ENCODE assay signal across 1 cellular context in the genomic region with DNA sequence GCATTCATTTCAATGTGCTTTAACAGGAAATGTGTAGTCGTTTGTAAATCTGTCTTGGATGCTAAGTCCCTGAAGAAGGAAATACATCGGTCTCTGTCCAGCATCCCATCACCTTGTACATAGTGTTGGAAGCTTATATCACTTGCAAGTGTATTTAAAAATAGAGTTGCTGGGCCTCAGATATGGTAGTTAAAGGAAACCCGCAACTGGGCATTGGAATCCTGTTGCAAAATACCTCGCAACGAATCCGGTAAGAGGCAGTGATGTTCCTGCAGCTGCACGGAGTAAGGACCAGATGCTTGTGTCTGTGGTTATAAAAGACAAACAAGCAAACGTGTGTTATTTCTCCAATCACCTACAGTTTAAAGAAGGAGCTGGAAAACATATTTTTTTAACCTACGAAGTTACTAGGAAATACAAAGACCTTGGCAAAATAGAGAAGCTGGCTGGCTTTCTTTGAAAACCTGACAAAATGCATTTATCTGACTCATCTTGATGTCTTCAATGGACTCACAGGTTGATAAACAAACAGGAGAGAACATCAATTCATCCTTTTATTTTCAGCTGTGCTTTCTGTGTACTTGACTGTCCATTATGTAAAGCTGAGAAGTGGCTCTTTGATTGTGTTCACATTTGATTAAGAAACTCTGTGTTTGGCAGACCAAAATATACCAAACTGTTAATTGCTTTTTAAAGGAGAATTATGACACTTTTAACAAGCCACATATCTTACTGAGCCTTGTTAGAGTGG.
TF ChIP-seq lines count a peak whose summit lies in the region.

No MANE protein-coding gene starts in this region.

TF ChIP-seq in GM23338, 12 proteins besides CTCF, POLR2A, EP300 and RAD21 (continued from another document):
- TF ChIP-seq, protein P1, sequence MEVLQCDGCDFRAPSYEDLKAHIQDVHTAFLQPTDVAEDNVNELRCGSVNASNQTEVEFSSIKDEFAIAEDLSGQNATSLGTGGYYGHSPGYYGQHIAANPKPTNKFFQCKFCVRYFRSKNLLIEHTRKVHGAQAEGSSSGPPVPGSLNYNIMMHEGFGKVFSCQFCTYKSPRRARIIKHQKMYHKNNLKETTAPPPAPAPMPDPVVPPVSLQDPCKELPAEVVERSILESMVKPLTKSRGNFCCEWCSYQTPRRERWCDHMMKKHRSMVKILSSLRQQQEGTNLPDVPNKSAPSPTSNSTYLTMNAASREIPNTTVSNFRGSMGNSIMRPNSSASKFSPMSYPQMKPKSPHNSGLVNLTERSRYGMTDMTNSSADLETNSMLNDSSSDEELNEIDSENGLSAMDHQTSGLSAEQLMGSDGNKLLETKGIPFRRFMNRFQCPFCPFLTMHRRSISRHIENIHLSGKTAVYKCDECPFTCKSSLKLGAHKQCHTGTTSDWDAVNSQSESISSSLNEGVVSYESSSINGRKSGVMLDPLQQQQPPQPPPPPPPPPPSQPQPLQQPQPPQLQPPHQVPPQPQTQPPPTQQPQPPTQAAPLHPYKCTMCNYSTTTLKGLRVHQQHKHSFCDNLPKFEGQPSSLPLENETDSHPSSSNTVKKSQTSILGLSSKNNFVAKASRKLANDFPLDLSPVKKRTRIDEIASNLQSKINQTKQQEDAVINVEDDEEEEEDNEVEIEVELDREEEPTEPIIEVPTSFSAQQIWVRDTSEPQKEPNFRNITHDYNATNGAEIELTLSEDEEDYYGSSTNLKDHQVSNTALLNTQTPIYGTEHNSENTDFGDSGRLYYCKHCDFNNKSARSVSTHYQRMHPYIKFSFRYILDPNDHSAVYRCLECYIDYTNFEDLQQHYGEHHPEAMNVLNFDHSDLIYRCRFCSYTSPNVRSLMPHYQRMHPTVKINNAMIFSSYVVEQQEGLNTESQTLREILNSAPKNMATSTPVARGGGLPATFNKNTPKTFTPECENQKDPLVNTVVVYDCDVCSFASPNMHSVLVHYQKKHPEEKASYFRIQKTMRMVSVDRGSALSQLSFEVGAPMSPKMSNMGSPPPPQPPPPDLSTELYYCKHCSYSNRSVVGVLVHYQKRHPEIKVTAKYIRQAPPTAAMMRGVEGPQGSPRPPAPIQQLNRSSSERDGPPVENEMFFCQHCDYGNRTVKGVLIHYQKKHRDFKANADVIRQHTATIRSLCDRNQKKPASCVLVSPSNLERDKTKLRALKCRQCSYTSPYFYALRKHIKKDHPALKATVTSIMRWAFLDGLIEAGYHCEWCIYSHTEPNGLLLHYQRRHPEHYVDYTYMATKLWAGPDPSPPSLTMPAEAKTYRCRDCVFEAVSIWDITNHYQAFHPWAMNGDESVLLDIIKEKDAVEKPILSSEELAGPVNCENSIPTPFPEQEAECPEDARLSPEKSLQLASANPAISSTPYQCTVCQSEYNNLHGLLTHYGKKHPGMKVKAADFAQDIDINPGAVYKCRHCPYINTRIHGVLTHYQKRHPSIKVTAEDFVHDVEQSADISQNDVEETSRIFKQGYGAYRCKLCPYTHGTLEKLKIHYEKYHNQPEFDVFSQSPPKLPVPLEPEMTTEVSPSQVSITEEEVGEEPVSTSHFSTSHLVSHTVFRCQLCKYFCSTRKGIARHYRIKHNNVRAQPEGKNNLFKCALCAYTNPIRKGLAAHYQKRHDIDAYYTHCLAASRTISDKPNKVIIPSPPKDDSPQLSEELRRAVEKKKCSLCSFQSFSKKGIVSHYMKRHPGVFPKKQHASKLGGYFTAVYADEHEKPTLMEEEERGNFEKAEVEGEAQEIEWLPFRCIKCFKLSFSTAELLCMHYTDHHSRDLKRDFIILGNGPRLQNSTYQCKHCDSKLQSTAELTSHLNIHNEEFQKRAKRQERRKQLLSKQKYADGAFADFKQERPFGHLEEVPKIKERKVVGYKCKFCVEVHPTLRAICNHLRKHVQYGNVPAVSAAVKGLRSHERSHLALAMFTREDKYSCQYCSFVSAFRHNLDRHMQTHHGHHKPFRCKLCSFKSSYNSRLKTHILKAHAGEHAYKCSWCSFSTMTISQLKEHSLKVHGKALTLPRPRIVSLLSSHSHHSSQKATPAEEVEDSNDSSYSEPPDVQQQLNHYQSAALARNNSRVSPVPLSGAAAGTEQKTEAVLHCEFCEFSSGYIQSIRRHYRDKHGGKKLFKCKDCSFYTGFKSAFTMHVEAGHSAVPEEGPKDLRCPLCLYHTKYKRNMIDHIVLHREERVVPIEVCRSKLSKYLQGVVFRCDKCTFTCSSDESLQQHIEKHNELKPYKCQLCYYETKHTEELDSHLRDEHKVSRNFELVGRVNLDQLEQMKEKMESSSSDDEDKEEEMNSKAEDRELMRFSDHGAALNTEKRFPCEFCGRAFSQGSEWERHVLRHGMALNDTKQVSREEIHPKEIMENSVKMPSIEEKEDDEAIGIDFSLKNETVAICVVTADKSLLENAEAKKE (CRISPR knock-in tag; IDR thresholded peaks at IDR 0.05) = no peak
- TF ChIP-seq, protein P2, sequence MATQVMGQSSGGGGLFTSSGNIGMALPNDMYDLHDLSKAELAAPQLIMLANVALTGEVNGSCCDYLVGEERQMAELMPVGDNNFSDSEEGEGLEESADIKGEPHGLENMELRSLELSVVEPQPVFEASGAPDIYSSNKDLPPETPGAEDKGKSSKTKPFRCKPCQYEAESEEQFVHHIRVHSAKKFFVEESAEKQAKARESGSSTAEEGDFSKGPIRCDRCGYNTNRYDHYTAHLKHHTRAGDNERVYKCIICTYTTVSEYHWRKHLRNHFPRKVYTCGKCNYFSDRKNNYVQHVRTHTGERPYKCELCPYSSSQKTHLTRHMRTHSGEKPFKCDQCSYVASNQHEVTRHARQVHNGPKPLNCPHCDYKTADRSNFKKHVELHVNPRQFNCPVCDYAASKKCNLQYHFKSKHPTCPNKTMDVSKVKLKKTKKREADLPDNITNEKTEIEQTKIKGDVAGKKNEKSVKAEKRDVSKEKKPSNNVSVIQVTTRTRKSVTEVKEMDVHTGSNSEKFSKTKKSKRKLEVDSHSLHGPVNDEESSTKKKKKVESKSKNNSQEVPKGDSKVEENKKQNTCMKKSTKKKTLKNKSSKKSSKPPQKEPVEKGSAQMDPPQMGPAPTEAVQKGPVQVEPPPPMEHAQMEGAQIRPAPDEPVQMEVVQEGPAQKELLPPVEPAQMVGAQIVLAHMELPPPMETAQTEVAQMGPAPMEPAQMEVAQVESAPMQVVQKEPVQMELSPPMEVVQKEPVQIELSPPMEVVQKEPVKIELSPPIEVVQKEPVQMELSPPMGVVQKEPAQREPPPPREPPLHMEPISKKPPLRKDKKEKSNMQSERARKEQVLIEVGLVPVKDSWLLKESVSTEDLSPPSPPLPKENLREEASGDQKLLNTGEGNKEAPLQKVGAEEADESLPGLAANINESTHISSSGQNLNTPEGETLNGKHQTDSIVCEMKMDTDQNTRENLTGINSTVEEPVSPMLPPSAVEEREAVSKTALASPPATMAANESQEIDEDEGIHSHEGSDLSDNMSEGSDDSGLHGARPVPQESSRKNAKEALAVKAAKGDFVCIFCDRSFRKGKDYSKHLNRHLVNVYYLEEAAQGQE (IDR thresholded peaks at IDR 0.05; ENCODE audit: unreplicated experiment) = no peak
